In the genomic region with DNA sequence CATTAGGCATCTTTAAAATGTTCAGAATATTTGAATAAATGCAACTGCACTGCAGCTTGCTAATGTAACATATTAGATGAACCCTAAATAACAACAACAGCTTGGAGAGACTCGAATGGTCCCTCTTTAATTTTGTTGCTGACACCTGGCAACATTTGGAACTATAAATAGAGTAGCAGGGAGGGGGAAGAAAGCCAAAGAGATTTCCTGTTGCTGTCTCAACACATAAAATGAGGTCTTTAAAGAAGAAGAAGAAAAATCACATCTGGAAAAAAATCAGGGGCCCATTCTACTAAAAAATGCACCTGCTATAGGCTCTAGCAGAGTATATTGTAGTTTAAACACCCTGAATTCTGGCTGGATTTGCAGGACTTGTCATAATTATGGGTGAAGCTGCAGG, we compare ENCODE assay signal across 25 cellular contexts.
"Had no signal": no experiment of that assay in that cellular context is flagged by ENCODE, and none has a peak within 500 bp of the region (broad histone marks: within the 10 kb centered on the region; RNA-seq: fewer than 3 reads in every experiment).

No MANE protein-coding gene starts in this region.

- H3K27me3 ChIP-seq: gastrocnemius medialis, neutrophil, pancreas, right lobe of liver, stomach, thyroid gland, vagina had no signal

- H3K27ac Mint-ChIP-seq: dendritic cell treated with granulocyte-macrophage colony-stimulating factor and Interleukin-4, amounts not matched to agents 40 ng/mL and 50 ng/mL, for 4 days; endodermal cell; memory B cell; natural killer cell had no signal

- H3K4me3 ChIP-seq: gastrocnemius medialis, lung, pancreas, right lobe of liver, stomach, thyroid gland, vagina had no signal

- H3K4me1 Mint-ChIP-seq: memory B cell, natural killer cell had no signal

- ATAC-seq: esophagus mucosa, gastrocnemius medialis, left lobe of liver, natural killer cell, pancreas, right lobe of liver had no signal

- H3K27ac ChIP-seq: epithelial cell of prostate, gastrocnemius medialis, neutrophil, pancreas, stomach, thyroid gland, vagina had no signal

- H3K9me3 Mint-ChIP-seq: dendritic cell treated with granulocyte-macrophage colony-stimulating factor and Interleukin-4, amounts not matched to agents 40 ng/mL and 50 ng/mL, for 4 days; natural killer cell; neural crest cell had no signal

- H3K4me1 ChIP-seq: gastrocnemius medialis, pancreas, stomach, thyroid gland, vagina had no signal

- H3K36me3 ChIP-seq: gastrocnemius medialis, neutrophil, pancreas, right lobe of liver, stomach, thyroid gland, vagina had no signal

- H3K4me3 Mint-ChIP-seq: dendritic cell treated with granulocyte-macrophage colony-stimulating factor and Interleukin-4, amounts not matched to agents 40 ng/mL and 50 ng/mL, for 4 days; endodermal cell; memory B cell; natural killer cell; neural crest cell had no signal

- DNase-seq: effector CD8-positive, alpha-beta T cell; foreskin fibroblast; gastrocnemius medialis; head of caudate nucleus; natural killer cell; pancreas; right lobe of liver; small intestine; stimulated activated CD4-positive, alpha-beta T cell treated with anti-CD3 and anti-CD28 coated beads, Interleukin-15, amount 100 ng/mL, for 24 hours; stimulated activated CD4-positive, alpha-beta T cell treated with anti-CD3 and anti-CD28 coated beads, Interleukin-2, amount 100 ng/mL, for 48 hours; stimulated activated CD8-positive, alpha-beta memory T cell treated with anti-CD3 and anti-CD28 coated beads, Interleukin-4, amount 100 ng/mL, for 48 hours; stimulated activated naive CD4-positive, alpha-beta T cell treated with Interleukin-2 at 50 U/mL for 16 hours; stomach; thyroid gland; trophoblast cell had no signal

- H3K36me3 Mint-ChIP-seq: memory B cell, natural killer cell had no signal

- H3K9me3 ChIP-seq: gastrocnemius medialis, neutrophil, pancreas, right lobe of liver, stomach, thyroid gland, vagina had no signal
